Comparison of ENCODE assay signal across 22 cellular contexts in genomic region chr5:35338169-35338476, GRCh38.
DNase-seq lines count a peak whose midpoint lies in the region; ATAC-seq and TF ChIP-seq lines count a peak whose summit lies in the region.
"Had no signal": no experiment of that assay in that cellular context is flagged by ENCODE, and none has a peak within 500 bp of the region (broad histone marks: within the 10 kb centered on the region; RNA-seq: fewer than 3 reads in every experiment).

No MANE protein-coding gene starts in this region.

- H4K8ac ChIP-seq in mesendoderm (ENCODE audit: low read depth, low read length) = no peak overlapping the region

- no peaks in the 10 kb centered on the region for H3K27me3 Mint-ChIP-seq in endodermal cell (ENCODE audit: insufficient read depth)

- H2BK5ac ChIP-seq in mesendoderm (ENCODE audit: low read length) = peak overlapping the region; percentile 28

- H3K27ac ChIP-seq in HUES48 (ENCODE audit: low read depth, low read length) (peak overlapping the region; percentile 93), endodermal cell (ENCODE audit: low read depth, low read length) (peak overlapping the region; percentile 76), mesendoderm (ENCODE audit: low read depth, low read length) (peak overlapping the region; percentile 6), smooth muscle cell (ENCODE audit: low read depth) (peak overlapping the region; percentile 49)
- H3K27ac ChIP-seq: A549, BLaER1, SK-N-MC had no signal

- H3K9me3 Mint-ChIP-seq in endodermal cell = peaks cover 24% of the 10 kb centered on the region

- TF ChIP-seq CTCF in endodermal cell (conservative IDR thresholded peaks at IDR 0.05) = no peak
- TF ChIP-seq CTCF in smooth muscle cell (IDR thresholded peaks at IDR 0.05; ENCODE audit: borderline replicate concordance, insufficient read depth, poor library complexity, severe bottlenecking) = no peak

- H3K18ac ChIP-seq in mesendoderm (ENCODE audit: low read length) = no peak overlapping the region

- no peak overlapping the region for H3K23ac ChIP-seq in mesendoderm (ENCODE audit: low read length)

- no peak overlapping the region for H4K5ac ChIP-seq in mesendoderm (ENCODE audit: low read length)

- H3K56ac ChIP-seq in mesendoderm (ENCODE audit: low read length) = no peak overlapping the region

- no peak overlapping the region for H2BK15ac ChIP-seq in mesendoderm (replicated peaks; ENCODE audit: low read depth)

- H3K4me2 ChIP-seq in mesendoderm (ENCODE audit: low read length) (no peak overlapping the region), smooth muscle cell (no peak overlapping the region)
- H3K4me2 ChIP-seq: A549, BLaER1 had no signal

- H3K4me1 Mint-ChIP-seq in endodermal cell = peaks cover 30% of the 10 kb centered on the region
- H3K4me1 Mint-ChIP-seq: CD4-positive, alpha-beta memory T cell had no signal

- H3K27ac Mint-ChIP-seq in endodermal cell = peak overlapping the region; percentile 97

- H2AFZ ChIP-seq in smooth muscle cell (ENCODE audit: low read depth) = peak overlapping the region; percentile 61

- H3K4ac ChIP-seq in mesendoderm (ENCODE audit: low read depth, low read length) = no peak overlapping the region

- H3K4me1 ChIP-seq in HUES48 (ENCODE audit: control insufficient read depth, insufficient read depth, low read length) = peaks cover 29% of the 10 kb centered on the region
- H3K4me1 ChIP-seq in endodermal cell (ENCODE audit: control insufficient read depth, insufficient read depth, low read length) = peaks cover 8% of the 10 kb centered on the region
- peaks cover 3% of the 10 kb centered on the region for H3K4me1 ChIP-seq in mesendoderm (ENCODE audit: control insufficient read depth, low read depth, low read length)
- peaks cover 5% of the 10 kb centered on the region for H3K4me1 ChIP-seq in smooth muscle cell (ENCODE audit: low read depth)
- H3K4me1 ChIP-seq: A549, BLaER1 had no signal

- H3K4me3 Mint-ChIP-seq in endodermal cell = peak overlapping the region; percentile 3
- H3K4me3 Mint-ChIP-seq: CD4-positive, alpha-beta memory T cell had no signal

- H3K9me3 ChIP-seq in HUES48 (ENCODE audit: control insufficient read depth, insufficient read depth, low read length) = peaks cover 12% of the 10 kb centered on the region
- H3K9me3 ChIP-seq in endodermal cell (ENCODE audit: control insufficient read depth, low read length) = peaks cover 40% of the 10 kb centered on the region
- no peaks in the 10 kb centered on the region for H3K9me3 ChIP-seq in smooth muscle cell (replicated peaks; ENCODE audit: low read depth)
- H3K9me3 ChIP-seq: A549, BLaER1 had no signal

- H2BK120ac ChIP-seq in mesendoderm (ENCODE audit: low read depth, low read length) = no peak overlapping the region

- H3K79me2 ChIP-seq in mesendoderm (ENCODE audit: control insufficient read depth, insufficient read depth, low read length) = no peaks in the 10 kb centered on the region
- no peaks in the 10 kb centered on the region for H3K79me2 ChIP-seq in smooth muscle cell (ENCODE audit: low read depth)

- peak overlapping the region; percentile 30 for H3K4me3 ChIP-seq in HUES48 (ENCODE audit: low read depth, low read length)
- H3K4me3 ChIP-seq in endodermal cell (ENCODE audit: low read length) = peak overlapping the region; percentile 68
- no peak overlapping the region for H3K4me3 ChIP-seq in mesendoderm (ENCODE audit: low read length)
- no peak overlapping the region for H3K4me3 ChIP-seq in smooth muscle cell
- H3K4me3 ChIP-seq: A549, BLaER1, SK-N-MC had no signal

- DNase-seq in endodermal cell (no peak), mesendoderm (peak; percentile 83), smooth muscle cell (lab: John Stamatoyannopoulos, UW; ENCODE audit: unreplicated experiment) (no peak), NCI-H2107 (lab: John Stamatoyannopoulos, UW) (no peak), Right ventricle myocardium superior (no peak), Ammon's horn (ENCODE audit: low spot score) (no peak)
- DNase-seq: Calu3; CD4-positive, alpha-beta memory T cell; HCEC 1CT; KBM-7; NCI-H1105 treated with DMSO at 0.1 percent for 48 hours; NCI-H1694; NCI-H226; NCI-H524; NCI-H82; OCI-M1; SHP77 had no signal

- H3K36me3 ChIP-seq in HUES48 (ENCODE audit: control insufficient read depth, insufficient read depth, low read length) (no peaks in the 10 kb centered on the region), endodermal cell (ENCODE audit: control insufficient read depth, insufficient read depth, low read length) (peaks cover 10% of the 10 kb centered on the region), mesendoderm (ENCODE audit: control insufficient read depth, insufficient read depth, low read length) (no peaks in the 10 kb centered on the region), smooth muscle cell (ENCODE audit: low read depth) (no peaks in the 10 kb centered on the region)
- H3K36me3 ChIP-seq: BLaER1 had no signal

- H2AK5ac ChIP-seq in mesendoderm (ENCODE audit: low read length) = no peak overlapping the region

- no peaks in the 10 kb centered on the region for H4K20me1 ChIP-seq in smooth muscle cell (ENCODE audit: low read depth)
- H4K20me1 ChIP-seq: BLaER1 had no signal

- no peak for ATAC-seq in Right ventricle myocardium superior (ENCODE audit: poor library complexity)
- ATAC-seq: A549, HepG2 had no signal

- no peaks in the 10 kb centered on the region for H3K79me1 ChIP-seq in mesendoderm (ENCODE audit: low read length)

- intact Hi-C loops in Right ventricle myocardium superior (cut with DNase I) = no loop called here

- H3F3A ChIP-seq in smooth muscle cell (ENCODE audit: low read depth) = no peaks in the 10 kb centered on the region

- H3K9ac ChIP-seq in HUES48 (ENCODE audit: low read depth, low read length) (peak overlapping the region; percentile 36; the same call in 1 of the 2 replicates), endodermal cell (ENCODE audit: extremely low read depth, low read length, poor library complexity, severe bottlenecking) (peak overlapping the region; percentile 57), mesendoderm (ENCODE audit: low read length) (no peak overlapping the region), smooth muscle cell (ENCODE audit: low read depth) (no peak overlapping the region)
- H3K9ac ChIP-seq: BLaER1 had no signal

- H3K27me3 ChIP-seq in HUES48 (ENCODE audit: control insufficient read depth, insufficient read depth, low read length) (no peaks in the 10 kb centered on the region), endodermal cell (ENCODE audit: control insufficient read depth, insufficient read depth, low read length, poor library complexity, severe bottlenecking) (no peaks in the 10 kb centered on the region), mesendoderm (ENCODE audit: insufficient read depth, low read length, poor library complexity) (no peaks in the 10 kb centered on the region), smooth muscle cell (ENCODE audit: low read depth) (no peaks in the 10 kb centered on the region)
- H3K27me3 ChIP-seq: BLaER1 had no signal

- peaks cover 11% of the 10 kb centered on the region for H3K36me3 Mint-ChIP-seq in endodermal cell (ENCODE audit: low read depth)
- H3K36me3 Mint-ChIP-seq: CD4-positive, alpha-beta memory T cell had no signal

Comparison
In these comparisons a context has a peak if more than half of its experiments do, and no peak if none do; other contexts are left out.
1. H3K27ac ChIP-seq: peak in every context shown above with its lines; median percentile 93 in HUES48; 76 in endodermal cell; 49 in smooth muscle cell; 6 in mesendoderm.
2. H3K4me3 ChIP-seq: peak in HUES48 (single experiment) and endodermal cell (single experiment); none in mesendoderm (single experiment) and smooth muscle cell (single experiment).
3. H3K9ac ChIP-seq: peak in HUES48 (single experiment) and endodermal cell (single experiment); none in mesendoderm (single experiment) and smooth muscle cell (single experiment).